ENCODE assay signal across 31 cellular contexts in the genomic region with DNA sequence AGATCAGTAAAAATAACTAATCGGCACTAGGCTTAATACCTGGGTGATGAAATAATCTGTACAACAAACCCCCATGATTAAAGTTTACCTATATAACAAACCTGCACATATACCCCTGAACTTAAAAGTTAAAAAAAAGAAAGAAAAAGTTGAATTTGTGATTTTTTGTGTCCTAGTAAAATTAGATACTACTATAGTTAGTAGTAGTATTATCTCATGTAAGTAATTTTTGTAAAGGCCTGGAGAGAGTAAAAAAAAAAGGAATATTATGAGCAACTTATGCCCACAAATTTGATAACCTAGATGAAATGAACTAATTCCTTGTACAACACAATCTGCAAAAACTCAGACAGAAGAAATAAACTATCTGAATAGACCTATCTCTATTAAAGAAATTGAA.
"Had no signal": no experiment of that assay in that cellular context is flagged by ENCODE, and none has a peak within 500 bp of the region (broad histone marks: within the 10 kb centered on the region; RNA-seq: fewer than 3 reads in every experiment).

No MANE protein-coding gene starts in this region.

- H3K4me3 ChIP-seq: adrenal gland, ascending aorta, body of pancreas, breast epithelium, cardiac muscle cell had no signal

- H3K27ac ChIP-seq: adrenal gland, ascending aorta, body of pancreas, brain microvascular endothelial cell, breast epithelium, cardiac muscle cell had no signal

- H3K36me3 ChIP-seq: adrenal gland, ascending aorta, brain microvascular endothelial cell, breast epithelium, cardiac muscle cell had no signal

- DNase-seq: activated effector memory CD4-positive, alpha-beta T cell treated with anti-CD3 and anti-CD28 coated beads, Interleukin-2, amount 50 U/mL, for 16 hours; activated effector memory CD4-positive, alpha-beta T cell treated with Interleukin-2 at 50 U/mL for 16 hours; activated gamma-delta T cell; activated gamma-delta T cell treated with Interleukin-2 at 50 U/mL for 16 hours; activated naive CD4-positive, alpha-beta T cell; activated naive CD4-positive, alpha-beta T cell treated with anti-CD3 and anti-CD28 coated beads for 36 hours; activated naive CD4-positive, alpha-beta T cell treated with anti-CD3 and anti-CD28 coated beads, Interleukin-2, amount 10 ng/mL, durations not matched to agents 7 days and 5 days; activated naive CD4-positive, alpha-beta T cell treated with anti-CD3 and anti-CD28 coated beads, Interleukin-2, amount 50 U/mL, for 16 hours; activated naive CD4-positive, alpha-beta T cell treated with Interleukin-2 at 50 U/mL for 16 hours; activated naive CD8-positive, alpha-beta T cell treated with anti-CD3 and anti-CD28 coated beads for 36 hours; activated naive CD8-positive, alpha-beta T cell treated with anti-CD3 and anti-CD28 coated beads, Interleukin-2, amount 10 ng/mL, durations not matched to agents 7 days and 5 days; activated naive CD8-positive, alpha-beta T cell treated with anti-CD3 and anti-CD28 coated beads, Interleukin-2, amount 50 U/mL, for 24 hours; activated T-cell treated with anti-CD3 and anti-CD28 coated beads, Interleukin-2, amount 50 U/mL, for 4 hours; activated T-cell treated with anti-CD3 and anti-CD28 coated beads, Interleukin-2, amount 50 U/mL, for 48 hours; activated T-cell treated with anti-CD3 and anti-CD28 coated beads, Interleukin-2, amount 50 U/mL, for 72 hours; adrenal gland; amniotic stem cell; amygdala; anterior cingulate cortex; aorta; body of pancreas; brain microvascular endothelial cell; caudate nucleus; central memory CD4-positive, alpha-beta T cell; cerebellar nuclear complex had no signal

- H3K9me3 ChIP-seq: adrenal gland, ascending aorta, body of pancreas, breast epithelium had no signal

- ATAC-seq: activated naive CD4-positive, alpha-beta T cell treated with anti-CD3 and anti-CD28 coated beads, Interleukin-2, amount 50 U/mL, for 72 hours; activated naive CD8-positive, alpha-beta T cell treated with anti-CD3 and anti-CD28 coated beads, Interleukin-2, amount 50 U/mL, for 24 hours; activated T-cell treated with anti-CD3 and anti-CD28 coated beads, Interleukin-2, amount 50 U/mL, for 4 hours; activated T-cell treated with anti-CD3 and anti-CD28 coated beads, Interleukin-2, amount 50 U/mL, for 72 hours; activated T-helper 17 cell treated with anti-CD3 and anti-CD28 coated beads, Interleukin-2, amount 50 U/mL, for 72 hours; body of pancreas had no signal

- FAIRE-seq: bronchial epithelial cell had no signal

- H3K4me1 ChIP-seq: adrenal gland, ascending aorta, body of pancreas, breast epithelium had no signal
